In the genomic region with DNA sequence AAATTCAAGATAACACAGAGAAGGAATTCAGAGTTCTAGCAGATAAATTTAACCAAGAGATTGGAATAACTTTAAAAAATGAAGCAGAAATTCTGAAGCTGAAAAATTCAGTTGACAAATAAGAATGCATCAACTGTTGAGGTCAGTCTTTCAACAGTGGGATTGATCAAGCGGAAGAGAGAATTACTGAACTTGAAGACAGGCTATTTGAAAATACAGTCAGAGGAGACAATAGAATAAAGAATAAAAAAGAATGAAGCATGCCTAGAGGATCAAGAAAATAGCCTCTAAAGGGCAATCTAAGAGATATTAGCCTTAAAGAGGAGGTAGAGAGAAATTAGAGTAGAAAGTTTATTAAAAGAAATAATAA, we compare ENCODE assay signal across 25 cellular contexts.
"Had no signal": no experiment of that assay in that cellular context is flagged by ENCODE, and none has a peak within 500 bp of the region (broad histone marks: within the 10 kb centered on the region; RNA-seq: fewer than 3 reads in every experiment).

No MANE protein-coding gene starts in this region.

- H3K27ac ChIP-seq: colonic mucosa, gastrocnemius medialis, prostate gland, right atrium auricular region, sigmoid colon, spleen, testis, tibial artery, upper lobe of right lung, uterus had no signal

- H3K4me1 Mint-ChIP-seq: memory B cell; naive B cell; nephron; stimulated activated memory B cell treated with anti-CD40 and anti-IgM and Interleukin-4, amounts not matched to agents 10 μg/mL and 1 μg/mL and 100 μg/mL, for 72 hours had no signal

- FAIRE-seq: kidney had no signal

- H3K4me3 Mint-ChIP-seq: dendritic cell treated with granulocyte-macrophage colony-stimulating factor and Interleukin-4, amounts not matched to agents 40 ng/mL and 50 ng/mL, for 4 days; memory B cell; mesothelial cell of epicardium; naive B cell; nephron; stimulated activated memory B cell treated with anti-CD40 and anti-IgM and Interleukin-4, amounts not matched to agents 10 μg/mL and 1 μg/mL and 100 μg/mL, for 72 hours had no signal

- H3K4me3 ChIP-seq: colonic mucosa, gastrocnemius medialis, lung, mucosa of descending colon, prostate gland, right atrium auricular region, sigmoid colon, spleen, testis, tibial artery, upper lobe of right lung, uterus had no signal

- H3K36me3 ChIP-seq: colonic mucosa, gastrocnemius medialis, prostate gland, right atrium auricular region, sigmoid colon, spleen, tibial artery, upper lobe of right lung, uterus had no signal

- H3K27me3 ChIP-seq: colonic mucosa, gastrocnemius medialis, right atrium auricular region, sigmoid colon, spleen, testis, tibial artery, upper lobe of right lung, uterus had no signal

- H3K27me3 Mint-ChIP-seq: dendritic cell treated with granulocyte-macrophage colony-stimulating factor and Interleukin-4, amounts not matched to agents 40 ng/mL and 50 ng/mL, for 4 days had no signal

- DNase-seq: colonic mucosa; effector CD8-positive, alpha-beta T cell; gastrocnemius medialis; head of caudate nucleus; kidney; mucosa of descending colon; naive B cell; nucleus accumbens; sigmoid colon; spleen; stimulated activated CD4-positive, alpha-beta T cell treated with anti-CD3 and anti-CD28 coated beads, Interleukin-4, amount 100 ng/mL, for 4 hours; stimulated activated naive CD8-positive, alpha-beta T cell treated with anti-CD3 and anti-CD28 coated beads, Interleukin-15, Interleukin-2, amounts not matched to agents 100 U/mL and 50 U/mL, for 24 hours; substantia nigra; testis; tibial artery; upper lobe of right lung; uterus had no signal

- H3K4me1 ChIP-seq: colonic mucosa, gastrocnemius medialis, prostate gland, right atrium auricular region, spleen, testis, tibial artery, upper lobe of right lung, uterus had no signal

- H3K9me3 ChIP-seq: colonic mucosa, gastrocnemius medialis, mucosa of descending colon, prostate gland, right atrium auricular region, sigmoid colon, spleen, testis, tibial artery, upper lobe of right lung, uterus had no signal

- H3K27ac Mint-ChIP-seq: dendritic cell treated with granulocyte-macrophage colony-stimulating factor and Interleukin-4, amounts not matched to agents 40 ng/mL and 50 ng/mL, for 4 days; memory B cell; mesothelial cell of epicardium; nephron; stimulated activated memory B cell treated with anti-CD40 and anti-IgM and Interleukin-4, amounts not matched to agents 10 μg/mL and 1 μg/mL and 100 μg/mL, for 72 hours had no signal
